ENCODE assay signal across 8 cellular contexts in the genomic region with DNA sequence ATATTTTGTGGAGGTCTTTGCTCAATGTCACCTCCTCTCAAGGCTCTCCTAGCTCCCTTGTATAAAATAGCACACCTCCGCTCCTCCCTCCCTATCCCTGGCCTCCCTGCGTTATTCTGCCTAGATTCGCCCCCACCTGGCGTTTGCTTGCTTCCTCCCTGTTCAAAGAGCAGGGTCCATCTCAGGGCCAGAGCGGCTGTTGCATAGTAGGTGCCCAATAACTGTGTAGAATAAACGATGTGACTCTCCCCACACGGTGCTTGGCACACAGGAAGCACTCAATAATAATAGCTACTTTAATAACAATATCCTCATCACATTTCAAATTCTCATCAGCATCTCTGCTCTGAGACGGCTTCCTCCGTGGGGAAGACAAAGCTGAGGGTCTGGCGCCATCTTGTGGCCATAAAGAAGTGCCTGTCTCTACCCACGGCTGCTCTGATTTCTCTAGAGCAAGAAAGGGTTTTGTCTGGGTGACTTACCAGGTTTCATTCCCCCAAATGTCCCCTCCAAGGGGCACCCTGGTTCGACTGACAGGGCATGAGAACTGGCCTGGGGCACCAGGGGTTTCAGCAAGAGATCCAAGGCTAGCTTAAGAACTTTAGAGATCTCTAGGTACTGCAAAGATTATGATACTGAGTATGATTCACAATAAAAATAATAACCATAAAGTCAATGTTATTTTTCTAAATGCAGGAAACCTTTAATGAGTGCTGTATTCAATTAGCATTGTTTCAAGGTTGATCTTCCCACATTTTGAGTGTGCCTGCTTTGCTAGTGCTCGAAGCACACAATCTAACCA. TPM values are rescaled to one million over a fixed set of nuclear protein-coding genes. Genes with fewer than 3 reads are reported as not detected.
DNase-seq lines count a peak whose midpoint lies in the region; ATAC-seq and TF ChIP-seq lines count a peak whose summit lies in the region.

No MANE protein-coding gene starts in this region.

- no peaks in the 10 kb centered on the region for H3K27me3 ChIP-seq in H9 (ENCODE audit: insufficient read depth, low read length)

- no peak overlapping the region for H3K18ac ChIP-seq in H9 (ENCODE audit: insufficient read length, low read depth, low read length)

- POLR2A ChIA-PET in activated CD4-positive, alpha-beta T cell treated with anti-CD3 and anti-CD28 coated beads, Interleukin-2, amount 10 ng/mL, durations not matched to agents 7 days and 5 days (lab: Charles Lee), result no interaction called here

- no CpG with 5 or more reads among the region's 13 CpGs for WGBS in H9 (ENCODE audit: extremely low coverage, insufficient read length, low lambda C conversion rate)
- WGBS in lower leg skin, 2 donors, result 32 to 37% methylated on average over 13 of the region's 13 CpGs

- no peak overlapping the region for H2BK20ac ChIP-seq in H9 (ENCODE audit: low read depth, low read length, poor library complexity, severe bottlenecking)

- H2BK120ac ChIP-seq in H9 (ENCODE audit: low read depth, low read length, poor library complexity, severe bottlenecking), result no peak overlapping the region

- no peak overlapping the region for H2BK15ac ChIP-seq in H9 (ENCODE audit: low read depth, low read length)

- peak overlapping the region in 1 of 3 experiments; percentile 31; a peak in 1 of 7 replicates for H3K27ac Mint-ChIP-seq in H9
- no peak overlapping the region for H3K27ac Mint-ChIP-seq in activated CD4-positive, alpha-beta T cell treated with anti-CD3 and anti-CD28 coated beads, Interleukin-2, amount 10 ng/mL, durations not matched to agents 7 days and 5 days

- intact Hi-C loops in lower leg skin (cut with DNase I; ENCODE audit: low total_unique reads), result loop anchor here (2.0 kb wide), 1 partner anchor 67 kb away; the partner anchor contains the start of gene NPTN

- peaks cover 7 to 27% (median 15%) of the 10 kb centered on the region in 3 experiments; a peak in 6 of 7 replicates for H3K36me3 Mint-ChIP-seq in H9 (ENCODE audit: insufficient read depth in 1 of 3, low read depth in 3 of 3)
- no peaks in the 10 kb centered on the region for H3K36me3 Mint-ChIP-seq in activated CD4-positive, alpha-beta T cell treated with anti-CD3 and anti-CD28 coated beads, Interleukin-2, amount 10 ng/mL, durations not matched to agents 7 days and 5 days (ENCODE audit: low read depth)

- H3K23me2 ChIP-seq in H9 (ENCODE audit: insufficient read length, low read depth, low read length, poor library complexity, severe bottlenecking), result no peaks in the 10 kb centered on the region

- H2BK12ac ChIP-seq in H9 (ENCODE audit: insufficient read length, low read depth, low read length), result no peak overlapping the region

- no peak overlapping the region for H2AK5ac ChIP-seq in H9 (ENCODE audit: insufficient read length, low read length)

- TF ChIP-seq POLR2A in lower leg skin (IDR thresholded peaks at IDR 0.05), result no peak

- no peak overlapping the region for H3K4me3 ChIP-seq in lower leg skin (ENCODE audit: low read depth, poor library complexity, severe bottlenecking)

- peak overlapping the region in 1 of 2 experiments; percentile 16; a peak in 1 of 5 replicates for H3K4me3 Mint-ChIP-seq in H9
- H3K4me3 Mint-ChIP-seq in activated CD4-positive, alpha-beta T cell treated with anti-CD3 and anti-CD28 coated beads, Interleukin-2, amount 10 ng/mL, durations not matched to agents 7 days and 5 days, result no peak overlapping the region

- no peak overlapping the region for H2BK5ac ChIP-seq in H9 (ENCODE audit: insufficient read length, low read length)

- H3K9me3 ChIP-seq in H9 (ENCODE audit: control insufficient read depth, low read depth, low read length), result no peaks in the 10 kb centered on the region

- no peak overlapping the region for H3T11ph ChIP-seq in H9 (ENCODE audit: low read length)

- CTCF ChIA-PET in activated CD4-positive, alpha-beta T cell treated with anti-CD3 and anti-CD28 coated beads, Interleukin-2, amount 10 ng/mL, durations not matched to agents 7 days and 5 days (lab: Charles Lee), result interaction anchor here (0.8 to 8.8 kb wide), 13 partner anchors 10 to 140 kb away, joined by 3 to 94 read pairs (median 5); partner anchors contain the start of genes CD276 and NPTN

- no peak overlapping the region for H3K4me2 ChIP-seq in H9 (ENCODE audit: insufficient read depth, insufficient read length, low read length)

- H3K4me1 ChIP-seq in H9 (ENCODE audit: insufficient read depth, low read length), result peaks cover 3% of the 10 kb centered on the region; the same call in 1 of the 2 replicates

- no peak overlapping the region for H4K91ac ChIP-seq in H9 (ENCODE audit: insufficient read length, low read depth, low read length)

- H3K14ac ChIP-seq in H9 (ENCODE audit: insufficient read depth, low read length), result no peak overlapping the region

- H3K79me2 ChIP-seq in H9 (ENCODE audit: insufficient read depth, low read length), result no peaks in the 10 kb centered on the region; the same call in 1 of the 2 replicates

- no peak overlapping the region for H3K23ac ChIP-seq in H9 (ENCODE audit: insufficient read length, low read depth, low read length)

- H4K5ac ChIP-seq in H9 (ENCODE audit: insufficient read length, low read depth, low read length), result no peak overlapping the region

- no peak overlapping the region for H3K56ac ChIP-seq in H9 (ENCODE audit: insufficient read length, low read depth, low read length)

- H3K79me1 ChIP-seq in H9 (ENCODE audit: insufficient read depth, low read depth, low read length, poor library complexity, severe bottlenecking), result peaks cover 5% of the 10 kb centered on the region

- no peak overlapping the region for H3K9ac ChIP-seq in H9 (ENCODE audit: extremely low read depth, insufficient read length, low read length)

- H3K9me3 Mint-ChIP-seq in H9, result no peaks in the 10 kb centered on the region
- no peaks in the 10 kb centered on the region for H3K9me3 Mint-ChIP-seq in activated CD4-positive, alpha-beta T cell treated with anti-CD3 and anti-CD28 coated beads, Interleukin-2, amount 10 ng/mL, durations not matched to agents 7 days and 5 days

- H4K8ac ChIP-seq in H9 (replicated peaks; ENCODE audit: insufficient read length, low read depth, low read length), result no peak overlapping the region

- TF ChIP-seq CTCF in H9 (conservative IDR thresholded peaks at IDR 0.05), result peak; percentile 99
- peak in 1 of 3 donors; percentile 69 for TF ChIP-seq CTCF in lower leg skin (IDR thresholded peaks at IDR 0.05)

- ATAC-seq in HG03159 (IDR thresholded peaks at IDR 0.05; ENCODE audit: unreplicated experiment), result no peak

- no peak overlapping the region for H3K27ac ChIP-seq in H9 (ENCODE audit: insufficient read length, low read depth, low read length)

- DNase-seq in Ammon's horn (ENCODE audit: low spot score) (peak; percentile 94), H9 (peak; percentile 67), NCI-H526 treated with DMSO at 0.1 percent for 48 hours (lab: John Stamatoyannopoulos, UW) (peak; percentile 48), dedifferentiated amniotic fluid mesenchymal stem cell (ENCODE audit: extremely low spot score) (peak; percentile 80), lower leg skin (ENCODE audit: low spot score in 2 of 2) (peak; percentile 76 to 94)
- DNase-seq in activated CD4-positive, alpha-beta T cell treated with anti-CD3 and anti-CD28 coated beads, Interleukin-2, amount 10 ng/mL, durations not matched to agents 7 days and 5 days, result peak; percentile 84
- DNase-seq in stimulated activated CD4-positive, alpha-beta T cell treated with anti-CD3 and anti-CD28 coated beads, TNF-alpha, amount 100 ng/mL, for 48 hours (ENCODE audit: low read depth in 3 of 3), result peak; percentile 52 to 61 (median 56)

- H3K4ac ChIP-seq in H9 (ENCODE audit: low read depth, low read length), result no peak overlapping the region

- peaks cover 28 to 32% of the 10 kb centered on the region in 2 experiments for H3K4me1 Mint-ChIP-seq in H9
- H3K4me1 Mint-ChIP-seq in activated CD4-positive, alpha-beta T cell treated with anti-CD3 and anti-CD28 coated beads, Interleukin-2, amount 10 ng/mL, durations not matched to agents 7 days and 5 days, result peaks cover 33% of the 10 kb centered on the region

- no peaks in the 10 kb centered on the region for H4K20me1 ChIP-seq in H9 (ENCODE audit: control insufficient read depth, insufficient read depth, insufficient read length)

- no peak overlapping the region for H2AFZ ChIP-seq in H9 (ENCODE audit: low read length)

- H3K27me3 Mint-ChIP-seq in H9 (ENCODE audit: low read depth), result no peaks in the 10 kb centered on the region
- peaks cover 34% of the 10 kb centered on the region for H3K27me3 Mint-ChIP-seq in activated CD4-positive, alpha-beta T cell treated with anti-CD3 and anti-CD28 coated beads, Interleukin-2, amount 10 ng/mL, durations not matched to agents 7 days and 5 days

RNA-seq across cellular contexts. Expression of gene CD276, which starts 16.1 kb away (rescaled TPM):
- total RNA-seq in H9 (2021), result 125 and 133 TPM in 2 replicates
- under 1 TPM; 0.37 to 0.96 TPM for total RNA-seq in activated CD4-positive, alpha-beta T cell treated with anti-CD3 and anti-CD28 coated beads, Interleukin-2, amount 10 ng/mL, durations not matched to agents 7 days and 5 days
- total RNA-seq in lower leg skin, result 10 to 100 TPM; 33.4 to 49.9 (median 45.4) TPM

RNA-seq across cellular contexts. Expression of gene INSYN1, which starts 52.9 kb away (rescaled TPM):
- total RNA-seq in H9 (2021) (1.9 and 2.5 TPM in 2 replicates), lower leg skin (10 to 100 TPM; 30.9 to 50.7 (median 34.8) TPM)
- total RNA-seq in activated CD4-positive, alpha-beta T cell treated with anti-CD3 and anti-CD28 coated beads, Interleukin-2, amount 10 ng/mL, durations not matched to agents 7 days and 5 days, result not detected

Comparison
In these comparisons a context has a peak if more than half of its experiments do, and no peak if none do; other contexts are left out.
1. RNA of gene CD276, which starts 16.1 kb away (total RNA-seq): 125 to 133 TPM in H9 and 33.4 to 49.9 TPM in lower leg skin; 0.37 to 0.96 TPM in activated CD4-positive, alpha-beta T cell treated with anti-CD3 and anti-CD28 coated beads, Interleukin-2, amount 10 ng/mL, durations not matched to agents 7 days and 5 days; every median in the first group is over 10 times any median in the second.
2. Peak in every context shown above with its lines, with median percentiles within 50 percentile points of each other: DNase-seq.